28 cellular contexts compared by ENCODE assay signal in the genomic region with DNA sequence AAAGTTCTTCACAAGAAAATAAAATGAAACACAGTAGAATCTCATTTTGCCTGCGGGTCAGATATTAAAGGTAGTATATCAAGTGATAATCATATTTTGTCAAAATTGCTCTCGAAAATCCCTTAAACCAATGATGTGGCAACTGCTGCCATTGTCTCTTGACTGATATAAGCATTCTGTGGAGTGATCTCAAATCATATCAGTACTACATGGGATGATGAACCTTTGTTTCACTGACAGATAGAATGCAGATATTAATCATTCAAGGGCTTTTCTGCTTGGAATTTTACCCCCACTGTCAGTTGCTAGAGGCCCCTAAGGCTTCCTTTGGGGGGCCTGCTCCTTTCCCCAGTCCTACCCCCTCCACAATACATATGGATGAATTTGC. TPM values are rescaled to one million over a fixed set of nuclear protein-coding genes. Genes with fewer than 3 reads are reported as not detected.
"Had no signal": no experiment of that assay in that cellular context is flagged by ENCODE, and none has a peak within 500 bp of the region (broad histone marks: within the 10 kb centered on the region; RNA-seq: fewer than 3 reads in every experiment).

No MANE protein-coding gene starts in this region.

- H3K9me3 Mint-ChIP-seq: natural killer cell had no signal

- H3K27ac ChIP-seq: hepatocyte, left ventricle myocardium inferior, neural progenitor cell, neutrophil, ovary, right atrium auricular region, skin epidermis, stomach, testis, thyroid gland, transverse colon, upper lobe of left lung, vagina had no signal

- H3K4me3 Mint-ChIP-seq: mesothelial cell of epicardium, naive B cell, natural killer cell, nephron progenitor cell, neural progenitor cell had no signal

- DNase-seq: islet precursor cell; left ventricle myocardium inferior; mesendoderm; naive B cell; natural killer cell; nephron progenitor cell; occipital lobe; ovary; stimulated activated CD4-positive, alpha-beta T cell treated with anti-CD3 and anti-CD28 coated beads, Interleukin-12 subunit alpha, Interleukin-12 subunit beta, amount 100 ng/mL, for 4 hours; stimulated activated CD4-positive, alpha-beta T cell treated with anti-CD3 and anti-CD28 coated beads, Interleukin-15, amount 100 ng/mL, for 24 hours; stimulated activated CD4-positive, alpha-beta T cell treated with anti-CD3 and anti-CD28 coated beads, Interleukin-2, amount 100 ng/mL, for 24 hours; stimulated activated CD4-positive, alpha-beta T cell treated with anti-CD3 and anti-CD28 coated beads, Interleukin-4, amount 100 ng/mL, for 1 hour; stimulated activated naive CD4-positive, alpha-beta T cell; stomach; testis; thyroid gland; transverse colon; upper lobe of left lung had no signal

- H3K4me3 ChIP-seq: hepatocyte, left ventricle myocardium inferior, lung, neural progenitor cell, ovary, right atrium auricular region, skin epidermis, stomach, testis, thyroid gland, transverse colon, upper lobe of left lung, vagina had no signal

- H3K79me2 ChIP-seq: hepatocyte had no signal

- H3K4me1 Mint-ChIP-seq: naive B cell, natural killer cell, nephron progenitor cell, neural progenitor cell had no signal

- H3K36me3 ChIP-seq: neural progenitor cell, neutrophil, ovary, right atrium auricular region, thyroid gland, transverse colon, upper lobe of left lung, vagina had no signal

- H3K9me3 ChIP-seq: left ventricle myocardium inferior, neutrophil, ovary, right atrium auricular region, stomach, testis, thyroid gland, transverse colon, upper lobe of left lung, vagina had no signal

- H2AFZ ChIP-seq: hepatocyte, neural progenitor cell had no signal

- H3K4me2 ChIP-seq: hepatocyte, neural progenitor cell had no signal

- H3K36me3 Mint-ChIP-seq: natural killer cell had no signal

- ATAC-seq: natural killer cell, sciatic nerve had no signal

- H3K27me3 Mint-ChIP-seq: progenitor cell of endocrine pancreas had no signal

- H3K4me1 ChIP-seq: left ventricle myocardium inferior, neural progenitor cell, right atrium auricular region, stomach, testis, thyroid gland, transverse colon, upper lobe of left lung, vagina had no signal

- H3K27ac Mint-ChIP-seq: mesothelial cell of epicardium, naive B cell, natural killer cell, nephron progenitor cell, neural progenitor cell, progenitor cell of endocrine pancreas had no signal

RNA-seq across cellular contexts. Expression of a gene that starts 31.3 kb away (rescaled TPM):
- total RNA-seq: natural killer cell had no signal
